Comparison of ENCODE assay signal across 28 cellular contexts in genomic region chrX:17328837-17329236, GRCh38.
"Had no signal": no experiment of that assay in that cellular context is flagged by ENCODE, and none has a peak within 500 bp of the region (broad histone marks: within the 10 kb centered on the region; RNA-seq: fewer than 3 reads in every experiment).

No MANE protein-coding gene starts in this region.

- H3K4me3 ChIP-seq: esophagus muscularis mucosa, heart left ventricle, mucosa of descending colon, right lobe of liver, skin epidermis, testis had no signal

- H3K36me3 Mint-ChIP-seq: activated CD8-positive, alpha-beta memory T cell treated with anti-CD3 and anti-CD28 coated beads, Interleukin-2, amount 10 ng/mL, durations not matched to agents 7 days and 5 days; activated naive CD4-positive, alpha-beta T cell treated with anti-CD3 and anti-CD28 coated beads, Interleukin-2, amount 50 U/mL, for 24 hours had no signal

- H3K4me1 Mint-ChIP-seq: activated CD4-positive, alpha-beta T cell treated with anti-CD3 and anti-CD28 coated beads for 36 hours; activated CD8-positive, alpha-beta memory T cell treated with anti-CD3 and anti-CD28 coated beads, Interleukin-2, amount 10 ng/mL, durations not matched to agents 7 days and 5 days; activated naive CD4-positive, alpha-beta T cell treated with anti-CD3 and anti-CD28 coated beads, Interleukin-2, amount 50 U/mL, for 24 hours; activated naive CD8-positive, alpha-beta T cell treated with anti-CD3 and anti-CD28 coated beads, Interleukin-2, amount 50 U/mL, for 24 hours had no signal

- H3K36me3 ChIP-seq: esophagus muscularis mucosa, heart left ventricle, neutrophil, right lobe of liver had no signal

- H3K27ac Mint-ChIP-seq: activated CD4-positive, alpha-beta T cell treated with anti-CD3 and anti-CD28 coated beads for 36 hours; activated CD8-positive, alpha-beta memory T cell treated with anti-CD3 and anti-CD28 coated beads, Interleukin-2, amount 10 ng/mL, durations not matched to agents 7 days and 5 days; activated CD8-positive, alpha-beta T cell treated with anti-CD3 and anti-CD28 coated beads, Interleukin-2, amount 10 ng/mL, durations not matched to agents 7 days and 5 days; activated naive CD4-positive, alpha-beta T cell treated with anti-CD3 and anti-CD28 coated beads, Interleukin-2, amount 50 U/mL, for 24 hours; activated naive CD8-positive, alpha-beta T cell treated with anti-CD3 and anti-CD28 coated beads, Interleukin-2, amount 50 U/mL, for 24 hours; activated T-helper 2 cell treated with anti-CD3 and anti-CD28 coated beads, Interferon-gamma antibody, Interleukin-2, Interleukin-4, amounts not matched to agents 10 μg/mL and 5 μg/mL and 100 μg/mL, durations not matched to agents 14 hours and 24 hours and 36 hours; nephron; progenitor cell of endocrine pancreas had no signal

- H3K27me3 ChIP-seq: esophagus muscularis mucosa, foreskin keratinocyte, heart left ventricle, neutrophil, right lobe of liver, testis had no signal

- H3K27ac ChIP-seq: esophagus muscularis mucosa, foreskin keratinocyte, heart left ventricle, neutrophil, right lobe of liver, skin epidermis, testis had no signal

- H3K4me1 ChIP-seq: esophagus muscularis mucosa, foreskin keratinocyte, heart left ventricle, right lobe of liver, testis had no signal

- H3K4me3 Mint-ChIP-seq: activated CD4-positive, alpha-beta T cell treated with anti-CD3 and anti-CD28 coated beads for 36 hours; activated CD8-positive, alpha-beta memory T cell treated with anti-CD3 and anti-CD28 coated beads, Interleukin-2, amount 10 ng/mL, durations not matched to agents 7 days and 5 days; activated CD8-positive, alpha-beta T cell treated with anti-CD3 and anti-CD28 coated beads, Interleukin-2, amount 10 ng/mL, durations not matched to agents 7 days and 5 days; activated naive CD4-positive, alpha-beta T cell treated with anti-CD3 and anti-CD28 coated beads, Interleukin-2, amount 50 U/mL, for 24 hours; activated naive CD8-positive, alpha-beta T cell treated with anti-CD3 and anti-CD28 coated beads, Interleukin-2, amount 50 U/mL, for 24 hours; nephron had no signal

- ATAC-seq: activated CD4-positive, alpha-beta T cell treated with anti-CD3 and anti-CD28 coated beads for 36 hours; activated CD8-positive, alpha-beta memory T cell treated with anti-CD3 and anti-CD28 coated beads, Interleukin-2, amount 10 ng/mL, durations not matched to agents 7 days and 5 days; activated CD8-positive, alpha-beta T cell treated with anti-CD3 and anti-CD28 coated beads, Interleukin-2, amount 10 ng/mL, durations not matched to agents 7 days and 5 days; activated naive CD8-positive, alpha-beta T cell treated with anti-CD3 and anti-CD28 coated beads, Interleukin-2, amount 50 U/mL, for 24 hours; foreskin keratinocyte; heart left ventricle; left ventricle myocardium superior; mucosa of descending colon; right lobe of liver; stimulated activated naive CD8-positive, alpha-beta T cell treated with anti-CD3 and anti-CD28 coated beads, Interleukin-15, Interleukin-2, amounts not matched to agents 100 U/mL and 50 U/mL, for 24 hours had no signal

- H3K27me3 Mint-ChIP-seq: activated CD4-positive, alpha-beta T cell treated with anti-CD3 and anti-CD28 coated beads for 36 hours; activated CD8-positive, alpha-beta memory T cell treated with anti-CD3 and anti-CD28 coated beads, Interleukin-2, amount 10 ng/mL, durations not matched to agents 7 days and 5 days; activated naive CD4-positive, alpha-beta T cell treated with anti-CD3 and anti-CD28 coated beads, Interleukin-2, amount 50 U/mL, for 24 hours; activated naive CD8-positive, alpha-beta T cell treated with anti-CD3 and anti-CD28 coated beads, Interleukin-2, amount 50 U/mL, for 24 hours had no signal

- H3K9me3 Mint-ChIP-seq: activated naive CD4-positive, alpha-beta T cell treated with anti-CD3 and anti-CD28 coated beads, Interleukin-2, amount 50 U/mL, for 24 hours; activated naive CD8-positive, alpha-beta T cell treated with anti-CD3 and anti-CD28 coated beads, Interleukin-2, amount 50 U/mL, for 24 hours; activated T-helper 2 cell treated with anti-CD3 and anti-CD28 coated beads, Interferon-gamma antibody, Interleukin-2, Interleukin-4, amounts not matched to agents 10 μg/mL and 5 μg/mL and 100 μg/mL, durations not matched to agents 14 hours and 24 hours and 36 hours; nephron had no signal

- DNase-seq: activated CD4-positive, alpha-beta T cell treated with anti-CD3 and anti-CD28 coated beads for 36 hours; activated CD4-positive, CD25-positive, alpha-beta regulatory T cell; activated CD8-positive, alpha-beta memory T cell treated with anti-CD3 and anti-CD28 coated beads, Interleukin-2, amount 10 ng/mL, durations not matched to agents 7 days and 5 days; activated CD8-positive, alpha-beta T cell treated with anti-CD3 and anti-CD28 coated beads, Interleukin-2, amount 10 ng/mL, durations not matched to agents 7 days and 5 days; activated naive CD8-positive, alpha-beta T cell treated with anti-CD3 and anti-CD28 coated beads, Interleukin-2, amount 50 U/mL, for 24 hours; activated T-cell treated with anti-CD3 and anti-CD28 coated beads, Interleukin-2, amount 50 U/mL, for 48 hours; amygdala; caudate nucleus; cortex of kidney; foreskin keratinocyte; heart left ventricle; hypothalamus; islet precursor cell; left ventricle myocardium superior; mucosa of descending colon; right lobe of liver; stimulated activated CD4-positive, alpha-beta T cell treated with anti-CD3 and anti-CD28 coated beads, Interleukin-12 subunit alpha, Interleukin-12 subunit beta, amount 100 ng/mL, for 4 hours; stimulated activated CD4-positive, alpha-beta T cell treated with anti-CD3 and anti-CD28 coated beads, Interleukin-4, amount 100 ng/mL, for 1 hour; stimulated activated naive CD8-positive, alpha-beta T cell treated with anti-CD3 and anti-CD28 coated beads, Interleukin-15, Interleukin-2, amounts not matched to agents 100 U/mL and 50 U/mL, for 24 hours; testis; trophoblast cell had no signal
